Comparison of ENCODE assay signal across 19 cellular contexts in genomic region chr4:102453827-102454226, GRCh38.
"Had no signal": no experiment of that assay in that cellular context is flagged by ENCODE, and none has a peak within 500 bp of the region (broad histone marks: within the 10 kb centered on the region; RNA-seq: fewer than 3 reads in every experiment).

No MANE protein-coding gene starts in this region.

- ATAC-seq: foreskin keratinocyte; left cardiac atrium; lower lobe of right lung; natural killer cell treated with Interleukin-12 subunit alpha and Interleukin-12 subunit beta and Interleukin-15 and Interleukin-18, amount 100 ng/mL, for 72 hours; pancreas; right cardiac atrium had no signal

- H3K36me3 ChIP-seq: left ventricle myocardium inferior, lower lobe of right lung, pancreas had no signal

- H3K4me1 ChIP-seq: foreskin keratinocyte, left ventricle myocardium inferior, pancreas had no signal

- H3K4me3 ChIP-seq: left ventricle myocardium inferior, lower lobe of right lung, pancreas had no signal

- H3K27me3 ChIP-seq: pancreas had no signal

- H3K27ac Mint-ChIP-seq: endodermal cell; immature natural killer cell; memory B cell; mesothelial cell of epicardium; natural killer cell treated with Interleukin-12 subunit alpha and Interleukin-12 subunit beta and Interleukin-15 and Interleukin-18, amount 100 ng/mL, for 72 hours; progenitor cell of endocrine pancreas; type B pancreatic cell had no signal

- H3K36me3 Mint-ChIP-seq: immature natural killer cell; memory B cell; mesothelial cell of epicardium; natural killer cell treated with Interleukin-12 subunit alpha and Interleukin-12 subunit beta and Interleukin-15 and Interleukin-18, amount 100 ng/mL, for 72 hours; type B pancreatic cell had no signal

- H3K9me3 ChIP-seq: left ventricle myocardium inferior, lower lobe of right lung, pancreas had no signal

- H3K9me3 Mint-ChIP-seq: endodermal cell; immature natural killer cell; memory B cell; natural killer cell treated with Interleukin-12 subunit alpha and Interleukin-12 subunit beta and Interleukin-15 and Interleukin-18, amount 100 ng/mL, for 72 hours; type B pancreatic cell had no signal

- H3K4me1 Mint-ChIP-seq: endodermal cell, immature natural killer cell, memory B cell, mesothelial cell of epicardium had no signal

- H3K27me3 Mint-ChIP-seq: progenitor cell of endocrine pancreas, type B pancreatic cell had no signal

- H3K4me3 Mint-ChIP-seq: endodermal cell; immature natural killer cell; memory B cell; mesothelial cell of epicardium; natural killer cell treated with Interleukin-12 subunit alpha and Interleukin-12 subunit beta and Interleukin-15 and Interleukin-18, amount 100 ng/mL, for 72 hours; type B pancreatic cell had no signal

- DNase-seq: effector CD4-positive, alpha-beta T cell; endodermal cell; erythroblast; foreskin keratinocyte; immature natural killer cell; left cardiac atrium; left ventricle myocardium inferior; lower lobe of right lung; occipital lobe; pancreas; right cardiac atrium; small intestine; stimulated activated CD4-positive, alpha-beta T cell treated with anti-CD3 and anti-CD28 coated beads, Interleukin-12 subunit alpha, Interleukin-12 subunit beta, amount 100 ng/mL, for 4 hours; stimulated activated naive CD4-positive, alpha-beta T cell treated with Interleukin-2 at 50 U/mL for 16 hours had no signal

- H3K27ac ChIP-seq: foreskin keratinocyte, left ventricle myocardium inferior, lower lobe of right lung, pancreas had no signal
